14 cellular contexts compared by ENCODE assay signal in genomic region chr2:172672999-172673726, GRCh38.
DNase-seq lines count a peak whose midpoint lies in the region; ATAC-seq and TF ChIP-seq lines count a peak whose summit lies in the region.
"Had no signal": no experiment of that assay in that cellular context is flagged by ENCODE, and none has a peak within 500 bp of the region (broad histone marks: within the 10 kb centered on the region; RNA-seq: fewer than 3 reads in every experiment).

No MANE protein-coding gene starts in this region.

- DNase-seq in EH (ENCODE audit: low read depth): peak; percentile 71
- DNase-seq in NCI-H2227 (lab: John Stamatoyannopoulos, UW; ENCODE audit: unreplicated experiment): peak; percentile 52
- DNase-seq in brain microvascular endothelial cell: peak; percentile 58
- DNase-seq in left lobe of liver (ENCODE audit: low spot score): peak; percentile 69
- no peak for DNase-seq in GM03348 (ENCODE audit: low spot score)
- no peak for DNase-seq in NCI-H2107 treated with DMSO at 0.1 percent for 48 hours (lab: John Stamatoyannopoulos, UW; ENCODE audit: unreplicated experiment)
- no peak for DNase-seq in stimulated activated CD4-positive, alpha-beta T cell treated with anti-CD3 and anti-CD28 coated beads, Interleukin-2, amount 100 ng/mL, for 24 hours
- DNase-seq: activated CD4-positive, alpha-beta T cell treated with anti-CD3 and anti-CD28 coated beads, Interleukin-2, amount 50 U/mL, for 4 hours; activated effector memory CD4-positive, alpha-beta T cell treated with Interleukin-2 at 50 U/mL for 16 hours; effector memory CD8-positive, alpha-beta T cell; Kasumi-1; NCI-H2171 had no signal

- in situ Hi-C loops in brain microvascular endothelial cell (cut with HindIII; ENCODE audit: low pct_ligation_motif_present, low sequenced_read_pairs): no loop called here

- ATAC-seq in left lobe of liver: peak; percentile 45
- ATAC-seq in GM18909 (IDR thresholded peaks at IDR 0.05; ENCODE audit: poor library complexity, unreplicated experiment): no peak
- ATAC-seq: effector memory CD8-positive, alpha-beta T cell; natural killer cell treated with Interleukin-12 subunit alpha and Interleukin-12 subunit beta and Interleukin-15 and Interleukin-18, amount 100 ng/mL, for 72 hours had no signal

- TF ChIP-seq CTCF in brain microvascular endothelial cell (IDR thresholded peaks at IDR 0.05; ENCODE audit: low read depth, low read length, missing control alignments): no peak

- no peaks in the 10 kb centered on the region for H3K36me3 ChIP-seq in brain microvascular endothelial cell (replicated peaks)

- H3K27me3 ChIP-seq in brain microvascular endothelial cell (replicated peaks): no peaks in the 10 kb centered on the region

- H3K27ac ChIP-seq in brain microvascular endothelial cell: no peak overlapping the region

- no peak overlapping the region for H3K4me3 ChIP-seq in brain microvascular endothelial cell (ENCODE audit: low read depth, low read length)

Comparison
In these comparisons a context has a peak if more than half of its experiments do, and no peak if none do; other contexts are left out.
1. DNase-seq: peak in EH (single experiment), NCI-H2227 (single experiment), brain microvascular endothelial cell (single experiment) and left lobe of liver (single experiment); none in GM03348 (single experiment), NCI-H2107 treated with DMSO at 0.1 percent for 48 hours (single experiment) and stimulated activated CD4-positive, alpha-beta T cell treated with anti-CD3 and anti-CD28 coated beads, Interleukin-2, amount 100 ng/mL, for 24 hours (0 of 2).